Comparison of ENCODE assay signal across 27 cellular contexts in the genomic region with DNA sequence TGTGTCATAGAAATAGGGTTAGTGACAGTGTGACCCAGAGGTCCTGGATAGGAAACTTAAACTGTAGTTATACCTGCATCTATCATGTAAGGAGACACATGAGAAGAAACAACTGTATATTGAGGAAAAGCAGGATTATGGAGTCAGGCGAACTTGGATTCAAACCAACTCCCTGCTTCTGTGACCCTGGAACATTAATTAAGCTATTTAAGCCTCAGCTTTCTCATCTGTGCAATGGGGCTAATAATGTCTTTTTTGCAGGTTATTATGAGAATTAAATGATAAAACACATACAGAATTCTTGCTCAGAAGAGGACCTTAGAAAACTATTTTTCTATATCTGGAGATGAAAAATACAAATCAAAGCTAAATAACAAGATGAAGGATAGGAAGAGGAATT.
"Had no signal": no experiment of that assay in that cellular context is flagged by ENCODE, and none has a peak within 500 bp of the region (broad histone marks: within the 10 kb centered on the region; RNA-seq: fewer than 3 reads in every experiment).

No MANE protein-coding gene starts in this region.

- H3K4me1 ChIP-seq: suprapubic skin, testis, thyroid gland, tibial artery, tibial nerve, upper lobe of left lung, upper lobe of right lung, uterus, vagina had no signal

- H3K36me3 ChIP-seq: stomach, suprapubic skin, thoracic aorta, thyroid gland, tibial artery, tibial nerve, transverse colon, upper lobe of left lung, upper lobe of right lung, uterus, vagina had no signal

- ATAC-seq: stimulated activated effector memory CD8-positive, alpha-beta T cell treated with anti-CD3 and anti-CD28 coated beads, Interleukin-12 subunit alpha, Interleukin-12 subunit beta, amount 100 ng/mL, for 72 hours; stimulated activated memory B cell treated with anti-CD40 and anti-IgM and Interleukin-4, amounts not matched to agents 10 μg/mL and 1 μg/mL and 100 μg/mL, for 72 hours; stimulated activated naive B cell treated with anti-CD40 and anti-IgM and Interleukin-4, amounts not matched to agents 10 μg/mL and 1 μg/mL and 100 μg/mL, for 72 hours; stimulated activated naive CD8-positive, alpha-beta T cell treated with anti-CD3 and anti-CD28 coated beads, Interleukin-15, amount 100 ng/mL, for 72 hours; stimulated activated naive CD8-positive, alpha-beta T cell treated with anti-CD3 and anti-CD28 coated beads, Interleukin-15, Interleukin-2, amounts not matched to agents 100 U/mL and 50 U/mL, for 24 hours; upper lobe of right lung had no signal

- H3K4me3 ChIP-seq: stomach, suprapubic skin, testis, thoracic aorta, thyroid gland, tibial artery, tibial nerve, transverse colon, upper lobe of left lung, upper lobe of right lung, uterus, vagina had no signal

- H3K27me3 ChIP-seq: stomach, suprapubic skin, testis, thyroid gland, tibial artery, tibial nerve, transverse colon, upper lobe of left lung, upper lobe of right lung, uterus, vagina had no signal

- H3K27ac ChIP-seq: stomach, suprapubic skin, testis, thoracic aorta, thyroid gland, tibial artery, tibial nerve, transverse colon, upper lobe of left lung, upper lobe of right lung, uterus, vagina had no signal

- FAIRE-seq: urothelium cell line had no signal

- DNase-seq: stimulated activated CD4-positive, alpha-beta T cell treated with anti-CD3 and anti-CD28 coated beads, Interleukin-2, amount 100 ng/mL, for 48 hours; stimulated activated CD4-positive, alpha-beta T cell treated with anti-CD3 and anti-CD28 coated beads, Interleukin-4, amount 100 ng/mL, for 1 hour; stimulated activated CD4-positive, alpha-beta T cell treated with anti-CD3 and anti-CD28 coated beads, Interleukin-4, amount 100 ng/mL, for 24 hours; stimulated activated CD4-positive, alpha-beta T cell treated with anti-CD3 and anti-CD28 coated beads, Interleukin-4, amount 100 ng/mL, for 4 hours; stimulated activated CD8-positive, alpha-beta memory T cell treated with anti-CD3 and anti-CD28 coated beads, Interleukin-4, amount 100 ng/mL, for 48 hours; stimulated activated naive B cell treated with anti-CD40 and anti-IgM and Interleukin-4, amounts not matched to agents 10 μg/mL and 1 μg/mL and 100 μg/mL, for 72 hours; stimulated activated naive CD4-positive, alpha-beta T cell; stimulated activated naive CD4-positive, alpha-beta T cell treated with Interleukin-2 at 50 U/mL for 16 hours; stimulated activated naive CD8-positive, alpha-beta T cell treated with anti-CD3 and anti-CD28 coated beads, Interleukin-15, amount 100 ng/mL, for 72 hours; stimulated activated naive CD8-positive, alpha-beta T cell treated with anti-CD3 and anti-CD28 coated beads, Interleukin-15, Interleukin-2, amounts not matched to agents 100 U/mL and 50 U/mL, for 24 hours; stomach; substantia nigra; testis; thyroid gland; tibial artery; transverse colon; trophoblast cell; upper lobe of left lung; upper lobe of right lung; uterus had no signal

- H3K9me3 ChIP-seq: stomach, suprapubic skin, testis, thoracic aorta, thyroid gland, tibial artery, tibial nerve, transverse colon, upper lobe of left lung, upper lobe of right lung, uterus, vagina had no signal
